Comparison of ENCODE assay signal across 7 cellular contexts in genomic region chr16:70862002-70862401, GRCh38.
A peak's percentile ranks its signal among the peaks of the same experiment; 100 is the strongest.
DNase-seq lines count a peak whose midpoint lies in the region; ATAC-seq and TF ChIP-seq lines count a peak whose summit lies in the region.
"Not testable (repeated sequence)": the region's sequence is repeated elsewhere in the genome, so short reads cannot be mapped to it uniquely, and the experiment has no call there.

No MANE protein-coding gene starts in this region.

- not testable (repeated sequence) for H3K27ac ChIP-seq in endodermal cell (ENCODE audit: low read depth, low read length); neural progenitor cell

- not testable (repeated sequence) for H3K9me3 ChIP-seq in endodermal cell (ENCODE audit: control insufficient read depth, low read length); neural progenitor cell (ENCODE audit: low read depth)

- not testable (repeated sequence) for TF ChIP-seq EP300 in Ishikawa (IDR thresholded peaks at IDR 0.05; ENCODE audit: borderline replicate concordance)

- H3F3A ChIP-seq in neural progenitor cell (ENCODE audit: low read depth): not testable (repeated sequence)

- H2AFZ ChIP-seq in neural progenitor cell (replicated peaks): not testable (repeated sequence)

- not testable (repeated sequence) for H3K4me3 Mint-ChIP-seq in WTC11, endodermal cell, neural progenitor cell

- not testable (repeated sequence) for H3K9ac ChIP-seq in endodermal cell (ENCODE audit: extremely low read depth, low read length, poor library complexity, severe bottlenecking); neural progenitor cell

- not testable (repeated sequence) for H3K36me3 ChIP-seq in endodermal cell (ENCODE audit: control insufficient read depth, insufficient read depth, low read length); neural progenitor cell

- not testable (repeated sequence) for TF ChIP-seq CTCF in WTC11 (IDR thresholded peaks at IDR 0.05); endodermal cell (conservative IDR thresholded peaks at IDR 0.05); neural progenitor cell (IDR thresholded peaks at IDR 0.05)

- H4K20me1 ChIP-seq in neural progenitor cell (ENCODE audit: low read depth): not testable (repeated sequence)

- H3K79me2 ChIP-seq in neural progenitor cell (ENCODE audit: low read depth): not testable (repeated sequence)

- H3K36me3 Mint-ChIP-seq in WTC11; endodermal cell (ENCODE audit: low read depth); neural progenitor cell: not testable (repeated sequence)

- H3K27ac Mint-ChIP-seq in WTC11, endodermal cell, neural progenitor cell: not testable (repeated sequence)

- not testable (repeated sequence) for TF ChIP-seq RAD21 in Ishikawa (IDR thresholded peaks at IDR 0.05; ENCODE audit: low read depth)

- CTCF ChIA-PET in WTC11 (lab: Charles Lee): not testable (repeated sequence)

- 70 to 82% methylated on average over 2 to 7 of the region's 9 CpGs for WGBS in endodermal cell (ENCODE audit: insufficient coverage in 1 of 2, insufficient read length in 1 of 2), 2 experiments

- not testable (repeated sequence) for H3K4me3 ChIP-seq in endodermal cell (ENCODE audit: low read length); neural progenitor cell

- DNase-seq in ELR (ENCODE audit: low read depth) (peak; percentile 1), WTC11 (ENCODE audit: low spot score) (peak; percentile 49), endodermal cell (peak; percentile 72), left kidney (ENCODE audit: low read depth, low spot score) (peak; percentile 50), neural progenitor cell (ENCODE audit: low spot score) (peak; percentile 16)

- ATAC-seq in WTC11: peak; percentile 82

- POLR2A ChIA-PET in WTC11 (lab: Charles Lee): not testable (repeated sequence)

- H3K9me3 Mint-ChIP-seq in WTC11, endodermal cell, neural progenitor cell: not testable (repeated sequence)

- H3K4me1 Mint-ChIP-seq in WTC11, endodermal cell, neural progenitor cell: not testable (repeated sequence)

- H3K4me1 ChIP-seq in endodermal cell (ENCODE audit: control insufficient read depth, insufficient read depth, low read length); neural progenitor cell: not testable (repeated sequence)

- H3K27me3 ChIP-seq in endodermal cell (ENCODE audit: control insufficient read depth, insufficient read depth, low read length, poor library complexity, severe bottlenecking); neural progenitor cell: not testable (repeated sequence)

- H3K4me2 ChIP-seq in neural progenitor cell: not testable (repeated sequence)

- H3K27me3 Mint-ChIP-seq in WTC11 (ENCODE audit: low read depth); endodermal cell (ENCODE audit: insufficient read depth); neural progenitor cell (ENCODE audit: insufficient read depth, low read depth): not testable (repeated sequence)

TF ChIP-seq in Ishikawa, 13 proteins besides CTCF, POLR2A, EP300 and RAD21:
- TF ChIP-seq, protein P1, sequence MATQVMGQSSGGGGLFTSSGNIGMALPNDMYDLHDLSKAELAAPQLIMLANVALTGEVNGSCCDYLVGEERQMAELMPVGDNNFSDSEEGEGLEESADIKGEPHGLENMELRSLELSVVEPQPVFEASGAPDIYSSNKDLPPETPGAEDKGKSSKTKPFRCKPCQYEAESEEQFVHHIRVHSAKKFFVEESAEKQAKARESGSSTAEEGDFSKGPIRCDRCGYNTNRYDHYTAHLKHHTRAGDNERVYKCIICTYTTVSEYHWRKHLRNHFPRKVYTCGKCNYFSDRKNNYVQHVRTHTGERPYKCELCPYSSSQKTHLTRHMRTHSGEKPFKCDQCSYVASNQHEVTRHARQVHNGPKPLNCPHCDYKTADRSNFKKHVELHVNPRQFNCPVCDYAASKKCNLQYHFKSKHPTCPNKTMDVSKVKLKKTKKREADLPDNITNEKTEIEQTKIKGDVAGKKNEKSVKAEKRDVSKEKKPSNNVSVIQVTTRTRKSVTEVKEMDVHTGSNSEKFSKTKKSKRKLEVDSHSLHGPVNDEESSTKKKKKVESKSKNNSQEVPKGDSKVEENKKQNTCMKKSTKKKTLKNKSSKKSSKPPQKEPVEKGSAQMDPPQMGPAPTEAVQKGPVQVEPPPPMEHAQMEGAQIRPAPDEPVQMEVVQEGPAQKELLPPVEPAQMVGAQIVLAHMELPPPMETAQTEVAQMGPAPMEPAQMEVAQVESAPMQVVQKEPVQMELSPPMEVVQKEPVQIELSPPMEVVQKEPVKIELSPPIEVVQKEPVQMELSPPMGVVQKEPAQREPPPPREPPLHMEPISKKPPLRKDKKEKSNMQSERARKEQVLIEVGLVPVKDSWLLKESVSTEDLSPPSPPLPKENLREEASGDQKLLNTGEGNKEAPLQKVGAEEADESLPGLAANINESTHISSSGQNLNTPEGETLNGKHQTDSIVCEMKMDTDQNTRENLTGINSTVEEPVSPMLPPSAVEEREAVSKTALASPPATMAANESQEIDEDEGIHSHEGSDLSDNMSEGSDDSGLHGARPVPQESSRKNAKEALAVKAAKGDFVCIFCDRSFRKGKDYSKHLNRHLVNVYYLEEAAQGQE (IDR thresholded peaks at IDR 0.05; ENCODE audit: low read depth): peak; percentile 72
TF ChIP-seq in Ishikawa: peak in this region for 1; not testable (repeated sequence) for 12.

TF ChIP-seq in PFSK-1, 5 proteins besides CTCF, POLR2A, EP300 and RAD21:
- TF ChIP-seq, protein P1 (IDR thresholded peaks at IDR 0.05; ENCODE audit: insufficient read depth in 1 of 2, low read depth in 2 of 2, low read length in 2 of 2): peak; percentile 22 to 81; a peak in 2 of 4 replicates

TF ChIP-seq in WTC11, 78 proteins besides CTCF, POLR2A, EP300 and RAD21:
- TF ChIP-seq SMAD4 (CRISPR knock-in tag; IDR thresholded peaks at IDR 0.05): 0 out of 2 replicates have a peak, but pooled peaks have one; percentile 41
- TF ChIP-seq USF1 (CRISPR knock-in tag; IDR thresholded peaks at IDR 0.05): peak; percentile 20; the same call in 1 of the 2 replicates

Comparison
In these comparisons a context has a peak if more than half of its experiments do, and no peak if none do; other contexts are left out.
1. DNase-seq: peak in every context shown above with its lines; median percentile 72 in endodermal cell; 50 in left kidney; 49 in WTC11; 16 in neural progenitor cell; 1 in ELR.